In genomic region chr1:112828716-112829115, GRCh38 we compare ENCODE assay signal across 7 cellular contexts.
"Had no signal": no experiment of that assay in that cellular context is flagged by ENCODE, and none has a peak within 500 bp of the region (broad histone marks: within the 10 kb centered on the region; RNA-seq: fewer than 3 reads in every experiment).

No MANE protein-coding gene starts in this region.

- DNase-seq: H9, HCEC 1CT, IMR-90 had no signal

- H3K4me3 ChIP-seq: GM23338 had no signal

- H3K27ac Mint-ChIP-seq: GM23338, H9 had no signal

- H3K4me2 ChIP-seq: GM23338 had no signal

- FAIRE-seq: H1, H54, HTR-8/SVneo had no signal

- H2AFZ ChIP-seq: GM23338 had no signal

- ATAC-seq: GM23338 had no signal

- H3K4me3 Mint-ChIP-seq: GM23338, H9 had no signal
